ENCODE assay signal across 22 cellular contexts in genomic region chr7:108197371-108198091, GRCh38.
DNase-seq lines count a peak whose midpoint lies in the region; ATAC-seq, FAIRE-seq and TF ChIP-seq lines count a peak whose summit lies in the region.
"Had no signal": no experiment of that assay in that cellular context is flagged by ENCODE, and none has a peak within 500 bp of the region (broad histone marks: within the 10 kb centered on the region; RNA-seq: fewer than 3 reads in every experiment).

No MANE protein-coding gene starts in this region.

- H3K4ac ChIP-seq in H9 (ENCODE audit: low read depth, low read length) = no peak overlapping the region

- H4K91ac ChIP-seq in H9 (ENCODE audit: insufficient read length, low read depth, low read length) = no peak overlapping the region

- no peaks in the 10 kb centered on the region for H3K23me2 ChIP-seq in H9 (ENCODE audit: insufficient read length, low read depth, low read length, poor library complexity, severe bottlenecking)

- no peak for TF ChIP-seq POLR2A in HepG2 (IDR thresholded peaks at IDR 0.05; ENCODE audit: insufficient read depth in 1 of 2, low read depth in 2 of 2, low read length in 2 of 2)
- TF ChIP-seq POLR2A in right lobe of liver (IDR thresholded peaks at IDR 0.05) = no peak
- TF ChIP-seq POLR2A in K562 (conservative IDR thresholded peaks at IDR 0.05) = no peak
- no peak for TF ChIP-seq POLR2A in endothelial cell of umbilical vein (IDR thresholded peaks at IDR 0.05; ENCODE audit: low read depth, low read length)

- H3K27me3 ChIP-seq in HepG2 (ENCODE audit: control insufficient read depth in 1 of 2, insufficient read depth in 2 of 2, low read length in 2 of 2) = no peaks in the 10 kb centered on the region
- H3K27me3 ChIP-seq in right lobe of liver = no peaks in the 10 kb centered on the region
- H3K27me3 ChIP-seq in K562 (ENCODE audit: control insufficient read depth in 2 of 2, insufficient read depth in 2 of 2, low read length in 2 of 2) = no peaks in the 10 kb centered on the region
- no peaks in the 10 kb centered on the region for H3K27me3 ChIP-seq in endothelial cell of umbilical vein (ENCODE audit: control insufficient read depth in 2 of 2, insufficient read depth in 2 of 2, low read length in 2 of 2)
- H3K27me3 ChIP-seq in H9 (ENCODE audit: insufficient read depth, low read length) = no peaks in the 10 kb centered on the region

- peaks cover 31% of the 10 kb centered on the region in 2 experiments for H3K4me1 Mint-ChIP-seq in H9
- H3K4me1 Mint-ChIP-seq in HFFc6 (ENCODE audit: low read depth) = peaks cover 25% of the 10 kb centered on the region
- H3K4me1 Mint-ChIP-seq: CD4-positive, alpha-beta memory T cell had no signal

- no peak overlapping the region for H3K27ac ChIP-seq in HepG2 (ENCODE audit: extremely low read length, insufficient read depth, low read length)
- no peak overlapping the region for H3K27ac ChIP-seq in right lobe of liver
- H3K27ac ChIP-seq in K562 (ENCODE audit: extremely low read depth, low read depth, low read length) = no peak overlapping the region
- H3K27ac ChIP-seq in endothelial cell of umbilical vein (ENCODE audit: insufficient read depth, low read depth, low read length) = no peak overlapping the region
- no peak overlapping the region for H3K27ac ChIP-seq in H9 (ENCODE audit: insufficient read length, low read depth, low read length)
- H3K27ac ChIP-seq: 22Rv1 had no signal

- no peak overlapping the region for H2BK12ac ChIP-seq in H9 (ENCODE audit: insufficient read length, low read depth, low read length)

- no peaks in the 10 kb centered on the region for H3K79me2 ChIP-seq in HepG2 (ENCODE audit: insufficient read depth, low read length)
- H3K79me2 ChIP-seq in K562 (ENCODE audit: control insufficient read depth, insufficient read depth, low read length) = no peaks in the 10 kb centered on the region
- H3K79me2 ChIP-seq in endothelial cell of umbilical vein (ENCODE audit: control insufficient read depth, insufficient read depth, low read length) = no peaks in the 10 kb centered on the region
- no peaks in the 10 kb centered on the region for H3K79me2 ChIP-seq in H9 (ENCODE audit: insufficient read depth, low read length)

- in situ Hi-C loops in HepG2 (cut with HindIII; ENCODE audit: extremely low pct_ligation_motif_present, low pct_unique_long_range_greater_than_20kb) = no loop called here
- in situ Hi-C loops in K562 (cut with MboI) = no loop called here

- H3K4me2 ChIP-seq in HepG2 (ENCODE audit: low read depth, low read length) (no peak overlapping the region), K562 (ENCODE audit: insufficient read depth, low read length) (no peak overlapping the region), endothelial cell of umbilical vein (ENCODE audit: insufficient read depth, low read length) (peak overlapping the region; percentile 18), H9 (ENCODE audit: insufficient read depth, insufficient read length, low read length) (no peak overlapping the region)

- no peak overlapping the region for H2BK20ac ChIP-seq in H9 (ENCODE audit: low read depth, low read length, poor library complexity, severe bottlenecking)

- H3K36me3 ChIP-seq in HepG2 (replicated peaks in 1 of 2; ENCODE audit: control insufficient read depth in 1 of 2, insufficient read depth in 2 of 2, low read length in 2 of 2) = no peaks in the 10 kb centered on the region
- no peaks in the 10 kb centered on the region for H3K36me3 ChIP-seq in right lobe of liver
- no peaks in the 10 kb centered on the region for H3K36me3 ChIP-seq in K562 (ENCODE audit: control insufficient read depth, insufficient read depth, low read length)
- H3K36me3 ChIP-seq in endothelial cell of umbilical vein (ENCODE audit: control insufficient read depth in 2 of 2, extremely low read depth in 1 of 2, insufficient read depth in 2 of 2, low read length in 2 of 2) = peaks cover 3 to 4% of the 10 kb centered on the region in 2 experiments

- H3K14ac ChIP-seq in H9 (ENCODE audit: insufficient read depth, low read length) = no peak overlapping the region

- no peak overlapping the region for H2AK5ac ChIP-seq in H9 (ENCODE audit: insufficient read length, low read length)

- TF ChIP-seq RAD21 in HepG2 (CRISPR knock-in tag; IDR thresholded peaks at IDR 0.05) (no peak), K562 (CRISPR knock-in tag; conservative IDR thresholded peaks at IDR 0.05 in 1 of 2, IDR thresholded peaks at IDR 0.05 in 1 of 2) (no peak)

- H2BK15ac ChIP-seq in H9 (ENCODE audit: low read depth, low read length) = no peak overlapping the region

- H3K36me3 Mint-ChIP-seq in H9 (ENCODE audit: insufficient read depth in 1 of 3, low read depth in 3 of 3) (peaks cover 0 to 4% (median 0%) of the 10 kb centered on the region in 3 experiments; a peak in 2 of 7 replicates), HFFc6 (ENCODE audit: low read depth) (no peaks in the 10 kb centered on the region)
- H3K36me3 Mint-ChIP-seq: CD4-positive, alpha-beta memory T cell had no signal

- H2BK5ac ChIP-seq in H9 (ENCODE audit: insufficient read length, low read length) = no peak overlapping the region

- ATAC-seq in HepG2 = no peak
- no peak for ATAC-seq in right lobe of liver
- no peak for ATAC-seq in K562

- no peak overlapping the region for H3T11ph ChIP-seq in H9 (ENCODE audit: low read length)

- WGBS in HepG2 (ENCODE audit: low lambda C conversion rate) = 19% methylated on average over 3 of the region's 3 CpGs
- 85% methylated on average over 3 of the region's 3 CpGs for WGBS in right lobe of liver (ENCODE audit: insufficient coverage, low coverage, low lambda C conversion rate, missing lambda C conversion rate)
- 37% methylated on average over 3 of the region's 3 CpGs for WGBS in K562 (ENCODE audit: insufficient coverage, low coverage, missing lambda C conversion rate)
- WGBS in H9 (ENCODE audit: extremely low coverage, insufficient read length, low lambda C conversion rate) = no CpG with 5 or more reads among the region's 3 CpGs

- no peaks in the 10 kb centered on the region for H3K79me1 ChIP-seq in H9 (ENCODE audit: insufficient read depth, low read depth, low read length, poor library complexity, severe bottlenecking)

- no peak overlapping the region for H3K56ac ChIP-seq in H9 (ENCODE audit: insufficient read length, low read depth, low read length)

- CTCF ChIA-PET in HepG2 (lab: Yijun Ruan, JAX; ENCODE audit: low intra/inter-chr PET ratio, low total read pairs) (no interaction called here), K562 (lab: Yijun Ruan, JAX; ENCODE audit: low intra/inter-chr PET ratio) (no interaction called here), endothelial cell of umbilical vein (lab: Charles Lee) (interaction anchor here (1.5 kb wide), 3 partner anchors 125 to 299 kb away, joined by 3 to 5 read pairs (median 4); partner anchors contain the start of gene NRCAM)

- no peak overlapping the region for H2BK120ac ChIP-seq in H9 (ENCODE audit: low read depth, low read length, poor library complexity, severe bottlenecking)

- H3K27ac Mint-ChIP-seq in H9 = no peak overlapping the region
- no peak overlapping the region for H3K27ac Mint-ChIP-seq in HFFc6
- H3K27ac Mint-ChIP-seq: CD4-positive, alpha-beta memory T cell had no signal

- BruUV-seq in HepG2 (replicated peaks; lab: Mats Ljungman, UMichigan) (no TSS peak), K562 (replicated peaks; lab: Mats Ljungman, UMichigan) (no TSS peak), endothelial cell of umbilical vein (replicated peaks; lab: Mats Ljungman, UMichigan) (no TSS peak)

- no peak overlapping the region for H4K8ac ChIP-seq in H9 (replicated peaks; ENCODE audit: insufficient read length, low read depth, low read length)

- no peak overlapping the region for H4K5ac ChIP-seq in H9 (ENCODE audit: insufficient read length, low read depth, low read length)

- H4K20me1 ChIP-seq in HepG2 (ENCODE audit: insufficient read depth, low read length) (no peaks in the 10 kb centered on the region), K562 (replicated peaks; ENCODE audit: control insufficient read depth, insufficient read depth, low read length) (no peaks in the 10 kb centered on the region), endothelial cell of umbilical vein (replicated peaks; ENCODE audit: control insufficient read depth, extremely low read depth, insufficient read depth, low read length) (no peaks in the 10 kb centered on the region), H9 (ENCODE audit: control insufficient read depth, insufficient read depth, insufficient read length) (no peaks in the 10 kb centered on the region)

- dilution Hi-C loops in endothelial cell of umbilical vein (cut with MboI; ENCODE audit: extremely low pct_ligation_motif_present, low sequenced_read_pairs) = loop anchor here (25.0 kb wide), 1 partner anchor 290 kb away; no protein-coding TSS in a partner anchor

- DNase-seq in HepG2 (ENCODE audit: low spot score) = no peak
- DNase-seq in right lobe of liver = no peak
- no peak for DNase-seq in K562 (ENCODE audit: extremely low read depth in 1 of 4, low spot score in 3 of 4)
- DNase-seq in endothelial cell of umbilical vein (ENCODE audit: low read depth, low spot score) = no peak
- peak; percentile 24 to 40 for DNase-seq in lung microvascular endothelial cell (ENCODE audit: low read depth in 2 of 2)
- no peak for DNase-seq in H9
- DNase-seq in HFFc6 = no peak
- DNase-seq in OCI-M2 (lab: John Stamatoyannopoulos, UW; ENCODE audit: unreplicated experiment) = no peak
- DNase-seq: C1 segment of cervical spinal cord; Calu3; CD4-positive, alpha-beta memory T cell; COR-L47; DMS53; DMS79 treated with DMSO at 0.1 percent for 48 hours; GF-D8; GOT3; HCEC 1CT had no signal

- H3K9me3 ChIP-seq in HepG2 (ENCODE audit: low read length) = no peaks in the 10 kb centered on the region
- H3K9me3 ChIP-seq in right lobe of liver = no peaks in the 10 kb centered on the region
- no peaks in the 10 kb centered on the region for H3K9me3 ChIP-seq in K562 (replicated peaks; ENCODE audit: control insufficient read depth, insufficient read depth, low read depth, low read length)
- no peaks in the 10 kb centered on the region for H3K9me3 ChIP-seq in endothelial cell of umbilical vein (replicated peaks; ENCODE audit: control insufficient read depth, insufficient read depth, low read length)
- H3K9me3 ChIP-seq in H9 (ENCODE audit: control insufficient read depth, low read depth, low read length) = no peaks in the 10 kb centered on the region

- intact Hi-C loops in HepG2 (cut with micrococcal nuclease; ENCODE audit: unreplicated experiment) (no loop called here), right lobe of liver (cut with DNase I) (no loop called here), K562 (cut with micrococcal nuclease) (no loop called here), endothelial cell of umbilical vein (cut with micrococcal nuclease) (loop anchor here (2.0 kb wide), 1 partner anchor 23 kb away; no protein-coding TSS in a partner anchor)

- FAIRE-seq in HepG2 (lab: Jason Lieb, UNC) = no peak
- FAIRE-seq in K562 (lab: Jason Lieb, UNC) = no peak
- FAIRE-seq in endothelial cell of umbilical vein (lab: Jason Lieb, UNC) = no peak
- FAIRE-seq: A204.1, GM12891, GM18507, H54 had no signal

- H3K4me3 ChIP-seq in HepG2 (replicated peaks in 1 of 3; ENCODE audit: insufficient read depth in 1 of 3, low read depth in 2 of 3, low read length in 3 of 3) (no peak overlapping the region), right lobe of liver (no peak overlapping the region), K562 (no peak overlapping the region), endothelial cell of umbilical vein (replicated peaks in 1 of 3; ENCODE audit: insufficient read depth in 1 of 3, low read depth in 1 of 3, low read length in 3 of 3) (no peak overlapping the region)

- no peaks in the 10 kb centered on the region for H3K9me1 ChIP-seq in K562 (ENCODE audit: control insufficient read depth, insufficient read depth, low read length)
- no peaks in the 10 kb centered on the region for H3K9me1 ChIP-seq in endothelial cell of umbilical vein (replicated peaks; ENCODE audit: control insufficient read depth, extremely low read depth, insufficient read depth, low read length)

- H3K4me3 Mint-ChIP-seq in H9 (no peak overlapping the region), HFFc6 (no peak overlapping the region)
- H3K4me3 Mint-ChIP-seq: CD4-positive, alpha-beta memory T cell had no signal

- H3K9ac ChIP-seq in HepG2 (ENCODE audit: insufficient read depth, low read depth, low read length) (no peak overlapping the region), K562 (ENCODE audit: insufficient read depth in 1 of 2, low read depth in 2 of 2, low read length in 2 of 2) (no peak overlapping the region), endothelial cell of umbilical vein (replicated peaks; ENCODE audit: extremely low read depth, insufficient read depth, low read length) (no peak overlapping the region), H9 (ENCODE audit: extremely low read depth, insufficient read length, low read length) (no peak overlapping the region)

- POLR2A ChIA-PET in HepG2 (lab: Yijun Ruan, JAX) = no interaction called here
- POLR2A ChIA-PET in K562 (lab: Yijun Ruan, JAX) = no interaction called here
- POLR2A ChIA-PET in endothelial cell of umbilical vein (lab: Charles Lee) = no interaction called here

- no peaks in the 10 kb centered on the region; a peak in 1 of 5 replicates for H3K9me3 Mint-ChIP-seq in H9
- no peaks in the 10 kb centered on the region for H3K9me3 Mint-ChIP-seq in HFFc6
- H3K9me3 Mint-ChIP-seq: CD4-positive, alpha-beta memory T cell had no signal

- TF ChIP-seq EP300 in HepG2 (IDR thresholded peaks at IDR 0.05; ENCODE audit: low read depth in 2 of 2, low read length in 2 of 2) (no peak), HepG2 (CRISPR knock-in tag; IDR thresholded peaks at IDR 0.05; ENCODE audit: borderline replicate concordance) (no peak), K562 (IDR thresholded peaks at IDR 0.05; ENCODE audit: low read length) (no peak)

- no peak overlapping the region for H3K18ac ChIP-seq in H9 (ENCODE audit: insufficient read length, low read depth, low read length)

- no peak overlapping the region for H2AFZ ChIP-seq in HepG2 (ENCODE audit: low read length)
- no peak overlapping the region for H2AFZ ChIP-seq in K562 (ENCODE audit: low read depth, low read length)
- H2AFZ ChIP-seq in endothelial cell of umbilical vein (ENCODE audit: low read depth, low read length) = no peak overlapping the region
- H2AFZ ChIP-seq in H9 (ENCODE audit: low read length) = no peak overlapping the region

- no peak overlapping the region for H3K23ac ChIP-seq in H9 (ENCODE audit: insufficient read length, low read depth, low read length)

- TF ChIP-seq CTCF in HepG2 (CRISPR knock-in tag; IDR thresholded peaks at IDR 0.05) (no peak), right lobe of liver (IDR thresholded peaks at IDR 0.05) (no peak), K562 (IDR thresholded peaks at IDR 0.05 in 2 of 3, conservative IDR thresholded peaks at IDR 0.05 in 1 of 3; ENCODE audit: insufficient read depth in 2 of 3, low read depth in 1 of 3, low read length in 3 of 3) (no peak), endothelial cell of umbilical vein (IDR thresholded peaks at IDR 0.05; ENCODE audit: extremely low read depth in 1 of 2, insufficient read depth in 1 of 2, low read depth in 1 of 2, low read length in 2 of 2) (no peak), H9 (conservative IDR thresholded peaks at IDR 0.05) (no peak), HFFc6 (IDR thresholded peaks at IDR 0.05) (no peak)

- H3K27me3 Mint-ChIP-seq in H9 (ENCODE audit: low read depth) (no peaks in the 10 kb centered on the region), HFFc6 (ENCODE audit: insufficient read depth) (peaks cover 4% of the 10 kb centered on the region; the same call in 1 of the 2 replicates)

- no peaks in the 10 kb centered on the region for H3K4me1 ChIP-seq in HepG2 (ENCODE audit: insufficient read depth, low read length)
- H3K4me1 ChIP-seq in right lobe of liver = no peaks in the 10 kb centered on the region
- peaks cover 0 to 8% of the 10 kb centered on the region in 2 experiments; a peak in 2 of 5 replicates for H3K4me1 ChIP-seq in K562 (replicated peaks in 1 of 2; ENCODE audit: control insufficient read depth in 2 of 2, insufficient read depth in 2 of 2, low read length in 2 of 2)
- H3K4me1 ChIP-seq in endothelial cell of umbilical vein (ENCODE audit: control insufficient read depth, extremely low read depth, insufficient read depth, low read length) = peaks cover 5% of the 10 kb centered on the region
- peaks cover 2% of the 10 kb centered on the region; the same call in 1 of the 2 replicates for H3K4me1 ChIP-seq in H9 (ENCODE audit: insufficient read depth, low read length)

Comparison
In these comparisons a context has a peak if more than half of its experiments do, and no peak if none do; other contexts are left out.
1. DNase-seq: peak in lung microvascular endothelial cell (2 of 2); none in HepG2 (single experiment), right lobe of liver (0 of 3), K562 (0 of 4), endothelial cell of umbilical vein (single experiment), H9 (single experiment), HFFc6 (single experiment) and OCI-M2 (single experiment).
2. Of the 241 proteins assayed by ChIP-seq in both HepG2 and K562: peak only in HepG2: none; only in K562: MAFG; in both: MAFF and MAFK; in neither: 238.